Comparison of ENCODE assay signal across 8 cellular contexts in the genomic region with DNA sequence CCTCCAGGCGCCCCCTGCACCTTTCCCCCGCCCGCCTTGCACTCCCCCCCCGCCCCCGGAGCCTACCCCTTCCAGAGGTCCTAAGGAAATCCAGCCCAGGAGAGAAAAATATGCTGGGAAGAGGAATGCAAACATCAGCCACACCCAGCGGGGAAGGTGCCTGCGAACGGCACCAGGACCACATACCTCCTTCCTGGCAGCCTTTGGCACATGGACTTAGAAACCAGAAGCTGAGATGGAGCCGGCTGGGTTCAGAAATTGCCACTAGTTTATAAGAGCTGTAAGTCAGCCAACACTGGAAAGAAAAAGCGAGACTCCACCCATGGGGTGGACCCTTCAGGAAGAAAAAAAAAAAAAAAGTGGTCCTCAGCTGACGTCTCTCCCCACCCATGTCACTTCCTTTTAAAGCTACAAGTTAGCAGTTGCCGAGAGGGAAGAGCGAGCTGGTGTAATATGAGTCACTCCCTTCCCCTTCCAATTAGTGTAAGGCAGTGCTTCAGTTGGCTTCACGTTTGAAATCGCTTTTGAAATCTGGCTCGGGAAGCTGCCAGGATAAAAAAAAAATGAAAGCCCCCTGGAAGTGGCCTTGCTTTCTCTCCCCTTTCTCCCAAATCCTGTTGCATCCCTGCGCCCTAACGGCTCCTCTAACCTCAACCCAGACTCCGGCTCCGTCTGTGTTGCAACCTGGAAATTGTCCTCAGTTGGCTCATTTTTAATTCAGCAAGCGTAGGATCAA.
DNase-seq lines count a peak whose midpoint lies in the region; ATAC-seq and FAIRE-seq lines count a peak whose summit lies in the region.

A gene with protein sequence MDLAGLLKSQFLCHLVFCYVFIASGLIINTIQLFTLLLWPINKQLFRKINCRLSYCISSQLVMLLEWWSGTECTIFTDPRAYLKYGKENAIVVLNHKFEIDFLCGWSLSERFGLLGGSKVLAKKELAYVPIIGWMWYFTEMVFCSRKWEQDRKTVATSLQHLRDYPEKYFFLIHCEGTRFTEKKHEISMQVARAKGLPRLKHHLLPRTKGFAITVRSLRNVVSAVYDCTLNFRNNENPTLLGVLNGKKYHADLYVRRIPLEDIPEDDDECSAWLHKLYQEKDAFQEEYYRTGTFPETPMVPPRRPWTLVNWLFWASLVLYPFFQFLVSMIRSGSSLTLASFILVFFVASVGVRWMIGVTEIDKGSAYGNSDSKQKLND (minus strand): TSS at position 310 of the 736 bp plus-strand sequence. CDS start 41,848 bp downstream, outside the sequence.

- no peaks in the 10 kb centered on the region for H3K27me3 ChIP-seq in layer of hippocampus (ENCODE audit: control insufficient read depth, insufficient read depth, low read length)

- DNase-seq in AML-193 (lab: John Stamatoyannopoulos, UW) (peak; percentile 58 to 78), NCI-H510A (lab: John Stamatoyannopoulos, UW) (peak; percentile 45)
- DNase-seq in activated CD4-positive, alpha-beta T cell treated with anti-CD3 and anti-CD28 coated beads for 1 hour = peak; percentile 36
- peak; percentile 61 for DNase-seq in stimulated activated CD4-positive, alpha-beta T cell treated with anti-CD3 and anti-CD28 coated beads, Interleukin-1b, Interleukin-23, amount 100 ng/mL, for 48 hours

- ATAC-seq in GM19043 (IDR thresholded peaks at IDR 0.05; ENCODE audit: low read depth, unreplicated experiment) = peak; percentile 99
- peak; percentile 98 for ATAC-seq in HG03342 (IDR thresholded peaks at IDR 0.05; ENCODE audit: unreplicated experiment)

- peak; percentile 24 for FAIRE-seq in colon (lab: Jason Lieb, UNC)

- peak within 1 kb of the TSS; percentile 71 for H3K27ac ChIP-seq in layer of hippocampus (ENCODE audit: low read depth, low read length)

Comparison
In these comparisons a context has a peak if more than half of its experiments do, and no peak if none do; other contexts are left out.
1. Peak in every context shown above with its lines: DNase-seq, ATAC-seq and H3K27ac ChIP-seq.